Comparison of ENCODE assay signal across 18 cellular contexts in the genomic region with DNA sequence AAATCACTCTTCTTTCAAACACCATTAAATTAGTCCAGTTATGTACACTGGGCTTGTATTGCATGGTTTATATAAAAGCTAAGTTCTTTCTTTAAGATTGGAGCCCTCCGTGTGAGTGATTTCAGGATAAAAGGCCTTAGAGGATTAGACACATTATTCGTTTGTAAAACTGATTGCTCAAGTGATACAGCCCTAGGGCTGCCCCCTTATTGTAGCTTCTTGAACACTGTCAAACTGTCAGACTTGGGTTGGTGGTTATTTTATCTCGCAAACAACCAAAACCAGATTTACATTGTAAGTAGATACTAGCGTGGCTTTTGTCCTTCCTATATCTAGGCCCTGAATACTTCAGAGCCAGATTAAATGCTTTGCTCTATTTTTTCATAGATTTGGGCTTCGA.
DNase-seq lines count a peak whose midpoint lies in the region; ATAC-seq and TF ChIP-seq lines count a peak whose summit lies in the region.
"Had no signal": no experiment of that assay in that cellular context is flagged by ENCODE, and none has a peak within 500 bp of the region (broad histone marks: within the 10 kb centered on the region; RNA-seq: fewer than 3 reads in every experiment).

No MANE protein-coding gene starts in this region.

- H3K27me3 Mint-ChIP-seq in activated T-helper 1 cell treated with anti-CD3 and anti-CD28 coated beads, Interleukin-12 subunit alpha, Interleukin-12 subunit beta, Interleukin-2, Interleukin-4 antibody, amounts not matched to agents 30 ng/mL and 10 ng/mL and 1 ng/mL, durations not matched to agents 14 hours and 24 hours and 36 hours (ENCODE audit: insufficient read depth): no peaks in the 10 kb centered on the region
- peaks cover 4% of the 10 kb centered on the region for H3K27me3 Mint-ChIP-seq in HFFc6 (ENCODE audit: insufficient read depth)

- DNase-seq in heart left ventricle (no peak), left ventricle myocardium superior (no peak), mesenchymal stem cell (no peak), uterus (no peak), HFFc6 (no peak)
- DNase-seq in activated T-helper 1 cell treated with anti-CD3 and anti-CD28 coated beads, Interleukin-12 subunit alpha, Interleukin-12 subunit beta, Interleukin-2, Interleukin-4 antibody, amounts not matched to agents 30 ng/mL and 10 ng/mL and 1 ng/mL, durations not matched to agents 14 hours and 24 hours and 36 hours (ENCODE audit: low spot score): no peak
- no peak for DNase-seq in stimulated activated naive CD4-positive, alpha-beta T cell (lab: John Stamatoyannopoulos, UW)
- DNase-seq: activated naive CD4-positive, alpha-beta T cell treated with anti-CD3 and anti-CD28 coated beads, Interleukin-2, amount 50 U/mL, for 16 hours; AML-193; DMS79; foreskin melanocyte; NCI-H187; NK-92 treated with Interleukin-12 subunit alpha and Interleukin-12 subunit beta, amount 100 ng/mL, for 24 hours; occipital lobe had no signal

- H3K9me3 ChIP-seq in heart left ventricle (no peaks in the 10 kb centered on the region), mesenchymal stem cell (ENCODE audit: control insufficient read depth, low read length) (no peaks in the 10 kb centered on the region), uterus (no peaks in the 10 kb centered on the region)

- no peak overlapping the region for H3K23ac ChIP-seq in mesenchymal stem cell (ENCODE audit: low read length in 2 of 2)

- H4K91ac ChIP-seq in mesenchymal stem cell (ENCODE audit: low read length): no peak overlapping the region

- H3K4me1 Mint-ChIP-seq in activated T-helper 1 cell treated with anti-CD3 and anti-CD28 coated beads, Interleukin-12 subunit alpha, Interleukin-12 subunit beta, Interleukin-2, Interleukin-4 antibody, amounts not matched to agents 30 ng/mL and 10 ng/mL and 1 ng/mL, durations not matched to agents 14 hours and 24 hours and 36 hours (ENCODE audit: low read depth): peaks cover 88% of the 10 kb centered on the region
- peaks cover 10% of the 10 kb centered on the region for H3K4me1 Mint-ChIP-seq in HFFc6 (ENCODE audit: low read depth)

- intact Hi-C loops in heart left ventricle (cut with DNase I) (no loop called here), left ventricle myocardium superior (cut with micrococcal nuclease) (no loop called here), uterus (cut with DNase I; ENCODE audit: low total_unique reads) (no loop called here)
- intact Hi-C loops in activated T-helper 1 cell treated with anti-CD3 and anti-CD28 coated beads, Interleukin-12 subunit alpha, Interleukin-12 subunit beta, Interleukin-2, Interleukin-4 antibody, amounts not matched to agents 30 ng/mL and 10 ng/mL and 1 ng/mL, durations not matched to agents 14 hours and 24 hours and 36 hours (cut with micrococcal nuclease): loop anchor here (1.0 to 2.0 kb wide), 5 partner anchors 7 to 129 kb away; partner anchors contain the start of gene ETV6

- H3K36me3 ChIP-seq in heart left ventricle: peaks cover 0 to 5% (median 0%) of the 10 kb centered on the region in 9 donors
- peaks cover 3 to 12% of the 10 kb centered on the region in 2 experiments for H3K36me3 ChIP-seq in mesenchymal stem cell (ENCODE audit: control insufficient read depth in 1 of 2, insufficient read depth in 2 of 2, low read depth in 1 of 2, low read length in 2 of 2)
- no peaks in the 10 kb centered on the region for H3K36me3 ChIP-seq in uterus

- no peak overlapping the region for H2BK15ac ChIP-seq in mesenchymal stem cell (ENCODE audit: low read depth, poor library complexity, severe bottlenecking)

- H3K14ac ChIP-seq in mesenchymal stem cell (ENCODE audit: low read length in 2 of 2): no peak overlapping the region

- no peak overlapping the region for H3K4me3 ChIP-seq in heart left ventricle
- H3K4me3 ChIP-seq in mesenchymal stem cell (ENCODE audit: insufficient read depth in 1 of 2, low read depth in 1 of 2, low read length in 2 of 2): peak overlapping the region in 1 of 2 experiments; percentile 37
- H3K4me3 ChIP-seq in uterus: no peak overlapping the region
- H3K4me3 ChIP-seq: SK-N-MC had no signal

- H2AK5ac ChIP-seq in mesenchymal stem cell (ENCODE audit: low read length, severe bottlenecking): no peak overlapping the region

- TF ChIP-seq CTCF in heart left ventricle (IDR thresholded peaks at IDR 0.05) (no peak), uterus (IDR thresholded peaks at IDR 0.05) (no peak), HFFc6 (IDR thresholded peaks at IDR 0.05) (no peak)

- no peak overlapping the region for H3K4ac ChIP-seq in mesenchymal stem cell (ENCODE audit: low read depth in 1 of 2, low read length in 2 of 2)

- peak overlapping the region; percentile 71 for H3K9ac ChIP-seq in mesenchymal stem cell (ENCODE audit: low read length)

- H3K4me2 ChIP-seq in mesenchymal stem cell (ENCODE audit: low read length, poor library complexity, severe bottlenecking): no peak overlapping the region

- H3K27ac ChIP-seq in heart left ventricle: peak overlapping the region in 9 of 12 donors; percentile 22 to 74 (median 58)
- H3K27ac ChIP-seq in mesenchymal stem cell (ENCODE audit: low read length, poor library complexity, severe bottlenecking): no peak overlapping the region
- H3K27ac ChIP-seq in uterus: peak overlapping the region; percentile 43 to 74
- H3K27ac ChIP-seq: SK-N-MC had no signal

- H3K79me1 ChIP-seq in mesenchymal stem cell (replicated peaks; ENCODE audit: low read length, poor library complexity, severe bottlenecking): peaks cover 38% of the 10 kb centered on the region

- no peaks in the 10 kb centered on the region for H3K9me3 Mint-ChIP-seq in activated T-helper 1 cell treated with anti-CD3 and anti-CD28 coated beads, Interleukin-12 subunit alpha, Interleukin-12 subunit beta, Interleukin-2, Interleukin-4 antibody, amounts not matched to agents 30 ng/mL and 10 ng/mL and 1 ng/mL, durations not matched to agents 14 hours and 24 hours and 36 hours
- no peaks in the 10 kb centered on the region for H3K9me3 Mint-ChIP-seq in HFFc6

- peak overlapping the region; percentile 90 for H3K27ac Mint-ChIP-seq in activated T-helper 1 cell treated with anti-CD3 and anti-CD28 coated beads, Interleukin-12 subunit alpha, Interleukin-12 subunit beta, Interleukin-2, Interleukin-4 antibody, amounts not matched to agents 30 ng/mL and 10 ng/mL and 1 ng/mL, durations not matched to agents 14 hours and 24 hours and 36 hours
- no peak overlapping the region for H3K27ac Mint-ChIP-seq in HFFc6

- no peak overlapping the region for H2AFZ ChIP-seq in mesenchymal stem cell (ENCODE audit: low read depth, low read length)

- H3K27me3 ChIP-seq in heart left ventricle (no peaks in the 10 kb centered on the region), mesenchymal stem cell (ENCODE audit: control insufficient read depth in 1 of 2, insufficient read depth in 1 of 2, low read length in 2 of 2) (no peaks in the 10 kb centered on the region), uterus (no peaks in the 10 kb centered on the region)

- H2BK12ac ChIP-seq in mesenchymal stem cell (ENCODE audit: low read length in 2 of 2): no peak overlapping the region

- ATAC-seq in heart left ventricle: no peak
- ATAC-seq in left ventricle myocardium superior: no peak
- no peak for ATAC-seq in HG02981 (IDR thresholded peaks at IDR 0.05; ENCODE audit: unreplicated experiment)
- ATAC-seq: HCT116, HepG2 had no signal

- H3K36me3 Mint-ChIP-seq in activated T-helper 1 cell treated with anti-CD3 and anti-CD28 coated beads, Interleukin-12 subunit alpha, Interleukin-12 subunit beta, Interleukin-2, Interleukin-4 antibody, amounts not matched to agents 30 ng/mL and 10 ng/mL and 1 ng/mL, durations not matched to agents 14 hours and 24 hours and 36 hours (ENCODE audit: low read depth): peaks cover 40% of the 10 kb centered on the region
- H3K36me3 Mint-ChIP-seq in HFFc6 (ENCODE audit: low read depth): peaks cover 4% of the 10 kb centered on the region; the same call in 1 of the 2 replicates

- TF ChIP-seq POLR2A in heart left ventricle (IDR thresholded peaks at IDR 0.05) (no peak), uterus (IDR thresholded peaks at IDR 0.05) (no peak)

- no peak overlapping the region for H3K18ac ChIP-seq in mesenchymal stem cell (ENCODE audit: low read depth in 1 of 2, low read length in 2 of 2)

- H2BK120ac ChIP-seq in mesenchymal stem cell (ENCODE audit: low read depth, low read length): no peak overlapping the region

- no peak overlapping the region for H4K8ac ChIP-seq in mesenchymal stem cell (ENCODE audit: low read length)

- 64 to 71% (median 66%) methylated on average over 5 of the region's 5 CpGs for WGBS in heart left ventricle, 4 donors
- 83% methylated on average over 5 of the region's 5 CpGs for WGBS in mesenchymal stem cell

- H3K4me1 ChIP-seq in heart left ventricle (peaks cover 0 to 47% (median 27%) of the 10 kb centered on the region in 12 donors), mesenchymal stem cell (ENCODE audit: control insufficient read depth, insufficient read depth, low read depth, low read length) (peaks cover 10% of the 10 kb centered on the region), uterus (peaks cover 0 to 5% of the 10 kb centered on the region in 2 donors)

- H2BK5ac ChIP-seq in mesenchymal stem cell (ENCODE audit: low read depth, low read length, poor library complexity, severe bottlenecking): no peak overlapping the region

- H3K4me3 Mint-ChIP-seq in activated T-helper 1 cell treated with anti-CD3 and anti-CD28 coated beads, Interleukin-12 subunit alpha, Interleukin-12 subunit beta, Interleukin-2, Interleukin-4 antibody, amounts not matched to agents 30 ng/mL and 10 ng/mL and 1 ng/mL, durations not matched to agents 14 hours and 24 hours and 36 hours: peak overlapping the region; percentile 53
- no peak overlapping the region for H3K4me3 Mint-ChIP-seq in HFFc6
